In genomic region chr3:16048435-16049318, GRCh38 we compare ENCODE assay signal across 8 cellular contexts.
DNase-seq lines count a peak whose midpoint lies in the region; ATAC-seq lines count a peak whose summit lies in the region.

No MANE protein-coding gene starts in this region.

- H3K27me3 Mint-ChIP-seq in memory B cell = peaks cover 5% of the 10 kb centered on the region
- no peaks in the 10 kb centered on the region for H3K27me3 Mint-ChIP-seq in stimulated activated memory B cell treated with anti-CD40 and anti-IgM and Interleukin-4, amounts not matched to agents 10 μg/mL and 1 μg/mL and 100 μg/mL, for 72 hours

- H3K4me1 Mint-ChIP-seq in memory B cell = peaks cover 4% of the 10 kb centered on the region
- H3K4me1 Mint-ChIP-seq in stimulated activated memory B cell treated with anti-CD40 and anti-IgM and Interleukin-4, amounts not matched to agents 10 μg/mL and 1 μg/mL and 100 μg/mL, for 72 hours = peaks cover 6% of the 10 kb centered on the region

- H3K9me3 Mint-ChIP-seq in memory B cell = no peaks in the 10 kb centered on the region
- H3K9me3 Mint-ChIP-seq in stimulated activated memory B cell treated with anti-CD40 and anti-IgM and Interleukin-4, amounts not matched to agents 10 μg/mL and 1 μg/mL and 100 μg/mL, for 72 hours = no peaks in the 10 kb centered on the region

- no peak overlapping the region for H3K27ac Mint-ChIP-seq in memory B cell
- H3K27ac Mint-ChIP-seq in stimulated activated memory B cell treated with anti-CD40 and anti-IgM and Interleukin-4, amounts not matched to agents 10 μg/mL and 1 μg/mL and 100 μg/mL, for 72 hours = peak overlapping the region; percentile 2

- DNase-seq in AML-193 (lab: John Stamatoyannopoulos, UW) (peak; percentile 67 to 74), NCI-H2029 (lab: John Stamatoyannopoulos, UW) (peak; percentile 76), UCSD-AML1 (lab: John Stamatoyannopoulos, UW; ENCODE audit: unreplicated experiment) (peak; percentile 24), dermis microvascular lymphatic vessel endothelial cell (ENCODE audit: low read depth in 2 of 2) (peak; percentile 71 to 84), memory B cell (ENCODE audit: low spot score in 2 of 2) (peak in 1 of 2 donors; percentile 29)

- no peaks in the 10 kb centered on the region for H3K36me3 Mint-ChIP-seq in memory B cell
- H3K36me3 Mint-ChIP-seq in stimulated activated memory B cell treated with anti-CD40 and anti-IgM and Interleukin-4, amounts not matched to agents 10 μg/mL and 1 μg/mL and 100 μg/mL, for 72 hours = no peaks in the 10 kb centered on the region

- ATAC-seq in GM18498 (IDR thresholded peaks at IDR 0.05; ENCODE audit: unreplicated experiment) = peak; percentile 95
- peak; percentile 97 for ATAC-seq in HG02798 (IDR thresholded peaks at IDR 0.05; ENCODE audit: poor library complexity, unreplicated experiment)
- peak; percentile 93 for ATAC-seq in memory B cell (ENCODE audit: low read depth)
- peak; percentile 80 for ATAC-seq in stimulated activated memory B cell treated with anti-CD40 and anti-IgM and Interleukin-4, amounts not matched to agents 10 μg/mL and 1 μg/mL and 100 μg/mL, for 72 hours

- peak overlapping the region; percentile 55 for H3K4me3 Mint-ChIP-seq in memory B cell
- peak overlapping the region; percentile 60 for H3K4me3 Mint-ChIP-seq in stimulated activated memory B cell treated with anti-CD40 and anti-IgM and Interleukin-4, amounts not matched to agents 10 μg/mL and 1 μg/mL and 100 μg/mL, for 72 hours
